In the genomic region with DNA sequence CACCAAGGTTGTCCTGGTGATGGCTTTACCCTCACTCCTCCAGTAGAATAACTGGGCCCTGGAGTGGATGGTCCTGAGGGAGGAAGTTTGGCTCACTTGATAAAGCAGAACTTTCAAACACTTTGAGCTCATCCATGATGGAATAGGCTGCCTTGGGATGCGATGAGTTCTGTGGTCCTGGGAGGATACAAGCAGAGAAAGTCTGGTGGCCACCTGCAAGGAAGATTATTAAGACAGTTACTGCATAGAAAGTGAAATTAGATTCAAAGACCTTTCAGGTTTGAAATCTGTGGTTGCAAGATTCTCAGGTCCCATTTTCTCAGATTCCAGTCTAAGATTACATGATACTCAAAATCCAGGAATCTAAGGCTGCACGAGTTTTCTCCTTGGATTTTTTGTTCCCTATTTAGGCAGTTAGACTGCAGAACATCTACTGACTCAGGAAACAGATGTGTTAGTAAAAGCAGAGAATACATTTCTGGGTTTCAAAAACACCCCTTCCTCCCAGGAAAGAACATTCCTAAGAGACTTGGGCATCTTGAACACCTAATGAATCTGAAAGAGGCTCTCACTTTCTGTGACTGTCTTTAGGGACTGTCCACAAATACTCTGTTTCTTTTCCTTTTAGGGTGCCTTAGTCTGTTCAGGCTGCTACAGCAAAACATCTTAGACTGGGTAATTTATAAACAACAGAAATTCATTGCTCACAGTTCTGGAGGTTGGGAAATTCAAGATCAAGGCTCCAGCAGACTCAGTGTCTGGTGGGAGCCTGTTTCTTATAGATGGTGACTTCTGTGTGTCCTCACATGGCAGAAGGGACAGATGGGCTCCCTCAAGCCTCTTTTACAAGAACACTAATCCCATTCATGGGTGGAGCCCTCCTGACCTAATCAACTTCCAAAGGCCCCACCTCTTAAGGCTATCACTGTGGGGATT, we compare ENCODE assay signal across 1 cellular context.
TF ChIP-seq lines count a peak whose summit lies in the region.

No MANE protein-coding gene starts in this region.

TF ChIP-seq in HepG2, 621 proteins besides CTCF, POLR2A, EP300 and RAD21:
- TF ChIP-seq ZNF431 (CRISPR knock-in tag; IDR thresholded peaks at IDR 0.05; ENCODE audit: borderline replicate concordance, low read depth): no peak
- TF ChIP-seq, protein P1, sequence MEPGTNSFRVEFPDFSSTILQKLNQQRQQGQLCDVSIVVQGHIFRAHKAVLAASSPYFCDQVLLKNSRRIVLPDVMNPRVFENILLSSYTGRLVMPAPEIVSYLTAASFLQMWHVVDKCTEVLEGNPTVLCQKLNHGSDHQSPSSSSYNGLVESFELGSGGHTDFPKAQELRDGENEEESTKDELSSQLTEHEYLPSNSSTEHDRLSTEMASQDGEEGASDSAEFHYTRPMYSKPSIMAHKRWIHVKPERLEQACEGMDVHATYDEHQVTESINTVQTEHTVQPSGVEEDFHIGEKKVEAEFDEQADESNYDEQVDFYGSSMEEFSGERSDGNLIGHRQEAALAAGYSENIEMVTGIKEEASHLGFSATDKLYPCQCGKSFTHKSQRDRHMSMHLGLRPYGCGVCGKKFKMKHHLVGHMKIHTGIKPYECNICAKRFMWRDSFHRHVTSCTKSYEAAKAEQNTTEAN (CRISPR knock-in tag; conservative IDR thresholded peaks at IDR 0.05): no peak
- TF ChIP-seq ZNF530 (CRISPR knock-in tag; IDR thresholded peaks at IDR 0.05; ENCODE audit: low read depth): no peak
- no peak for TF ChIP-seq ZSCAN12 (CRISPR knock-in tag; IDR thresholded peaks at IDR 0.05)
- no peak for TF ChIP-seq ZNF510 (CRISPR knock-in tag; IDR thresholded peaks at IDR 0.05; ENCODE audit: low read depth)
- TF ChIP-seq TRIM24 (CRISPR knock-in tag; IDR thresholded peaks at IDR 0.05): no peak
- TF ChIP-seq, protein P2, sequence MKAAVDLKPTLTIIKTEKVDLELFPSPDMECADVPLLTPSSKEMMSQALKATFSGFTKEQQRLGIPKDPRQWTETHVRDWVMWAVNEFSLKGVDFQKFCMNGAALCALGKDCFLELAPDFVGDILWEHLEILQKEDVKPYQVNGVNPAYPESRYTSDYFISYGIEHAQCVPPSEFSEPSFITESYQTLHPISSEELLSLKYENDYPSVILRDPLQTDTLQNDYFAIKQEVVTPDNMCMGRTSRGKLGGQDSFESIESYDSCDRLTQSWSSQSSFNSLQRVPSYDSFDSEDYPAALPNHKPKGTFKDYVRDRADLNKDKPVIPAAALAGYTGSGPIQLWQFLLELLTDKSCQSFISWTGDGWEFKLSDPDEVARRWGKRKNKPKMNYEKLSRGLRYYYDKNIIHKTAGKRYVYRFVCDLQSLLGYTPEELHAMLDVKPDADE (CRISPR knock-in tag; IDR thresholded peaks at IDR 0.05): no peak
- no peak for TF ChIP-seq RARG (CRISPR knock-in tag; IDR thresholded peaks at IDR 0.05; ENCODE audit: low read depth)
